34 cellular contexts compared by ENCODE assay signal in the genomic region with DNA sequence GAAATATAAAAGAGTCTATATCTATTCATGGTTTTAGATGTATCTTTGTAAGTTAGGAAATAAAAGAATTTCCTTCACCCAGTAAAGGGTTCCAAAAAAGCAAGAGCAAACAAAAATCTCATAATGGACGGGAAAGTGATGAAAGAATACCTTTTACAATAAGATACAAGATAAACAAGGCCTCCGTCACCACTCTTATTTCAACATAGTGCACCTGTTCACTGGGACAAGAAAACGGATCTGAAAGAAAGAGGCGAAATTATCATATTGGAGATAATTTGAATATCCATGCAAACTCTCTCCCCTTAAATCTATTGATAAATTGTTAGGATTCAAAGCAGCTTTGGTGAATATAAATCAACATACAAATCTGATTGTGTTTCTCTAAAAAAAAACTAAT. TPM values are rescaled to one million over a fixed set of nuclear protein-coding genes. Genes with fewer than 3 reads are reported as not detected.
"Had no signal": no experiment of that assay in that cellular context is flagged by ENCODE, and none has a peak within 500 bp of the region (broad histone marks: within the 10 kb centered on the region; RNA-seq: fewer than 3 reads in every experiment).

No MANE protein-coding gene starts in this region.

- H3K27me3 ChIP-seq: adrenal gland, body of pancreas, foreskin keratinocyte, gastrocnemius medialis had no signal

- H3K9me3 ChIP-seq: adrenal gland, body of pancreas, gastrocnemius medialis, heart left ventricle had no signal

- ATAC-seq: activated CD4-positive, alpha-beta T cell treated with anti-CD3 and anti-CD28 coated beads for 36 hours; activated CD8-positive, alpha-beta memory T cell treated with anti-CD3 and anti-CD28 coated beads, Interleukin-2, amount 10 ng/mL, durations not matched to agents 7 days and 5 days; activated CD8-positive, alpha-beta T cell treated with anti-CD3 and anti-CD28 coated beads, Interleukin-2, amount 10 ng/mL, durations not matched to agents 7 days and 5 days; activated naive CD8-positive, alpha-beta T cell treated with anti-CD3 and anti-CD28 coated beads, Interleukin-2, amount 50 U/mL, for 24 hours; body of pancreas; effector memory CD8-positive, alpha-beta T cell; foreskin keratinocyte; gastrocnemius medialis; heart left ventricle; T-helper 17 cell had no signal

- H3K27ac ChIP-seq: adrenal gland, body of pancreas, esophagus muscularis mucosa, foreskin keratinocyte, gastrocnemius medialis, heart left ventricle had no signal

- H3K36me3 ChIP-seq: adrenal gland, esophagus muscularis mucosa, gastrocnemius medialis, heart left ventricle had no signal

- H3K4me1 ChIP-seq: adrenal gland, body of pancreas, esophagus muscularis mucosa, foreskin keratinocyte, gastrocnemius medialis, heart left ventricle had no signal

- DNase-seq: activated CD4-positive, alpha-beta memory T cell treated with anti-CD3 and anti-CD28 coated beads for 36 hours; activated CD4-positive, alpha-beta T cell treated with anti-CD3 and anti-CD28 coated beads for 36 hours; activated CD4-positive, alpha-beta T cell treated with anti-CD3 and anti-CD28 coated beads, Interleukin-2, amount 10 ng/mL, durations not matched to agents 24 days and 14 days; activated CD4-positive, CD25-positive, alpha-beta regulatory T cell; activated CD4-positive, CD25-positive, alpha-beta regulatory T cell treated with anti-CD3 and anti-CD28 coated beads, Interleukin-2, amount 50 U/mL, for 72 hours; activated CD8-positive, alpha-beta memory T cell treated with anti-CD3 and anti-CD28 coated beads, Interleukin-2, amount 10 ng/mL, durations not matched to agents 7 days and 5 days; activated CD8-positive, alpha-beta memory T cell treated with anti-CD3 and anti-CD28 coated beads, Interleukin-2, amount 50 U/mL, for 4 hours; activated CD8-positive, alpha-beta T cell treated with anti-CD3 and anti-CD28 coated beads, Interleukin-2, amount 10 ng/mL, durations not matched to agents 7 days and 5 days; activated effector memory CD4-positive, alpha-beta T cell treated with anti-CD3 and anti-CD28 coated beads, Interleukin-2, amount 50 U/mL, for 16 hours; activated naive CD4-positive, alpha-beta T cell treated with anti-CD3 and anti-CD28 coated beads for 36 hours; activated naive CD8-positive, alpha-beta T cell treated with anti-CD3 and anti-CD28 coated beads for 36 hours; activated naive CD8-positive, alpha-beta T cell treated with anti-CD3 and anti-CD28 coated beads, Interleukin-2, amount 50 U/mL, for 24 hours; activated T-cell treated with anti-CD3 and anti-CD28 coated beads, Interleukin-2, amount 50 U/mL, for 1 hour; activated T-cell treated with anti-CD3 and anti-CD28 coated beads, Interleukin-2, amount 50 U/mL, for 48 hours; adrenal gland; amygdala; aorta; body of pancreas; cortex of kidney; dermis blood vessel endothelial cell; effector CD4-positive, alpha-beta T cell; effector memory CD8-positive, alpha-beta T cell; erythroblast; foreskin keratinocyte; gastrocnemius medialis; glutamatergic neuron; heart left ventricle; T-helper 17 cell; T1000 had no signal

- H3K4me3 ChIP-seq: adrenal gland, body of pancreas, esophagus muscularis mucosa, gastrocnemius medialis, heart left ventricle had no signal

RNA-seq across cellular contexts. Expression of a gene that starts 0.9 kb away (rescaled TPM):
- total RNA-seq: activated CD4-positive, alpha-beta memory T cell treated with anti-CD3 and anti-CD28 coated beads for 36 hours; activated CD4-positive, alpha-beta T cell treated with anti-CD3 and anti-CD28 coated beads, Interleukin-2, amount 10 ng/mL, durations not matched to agents 24 days and 14 days; activated CD8-positive, alpha-beta memory T cell treated with anti-CD3 and anti-CD28 coated beads, Interleukin-2, amount 10 ng/mL, durations not matched to agents 7 days and 5 days; activated CD8-positive, alpha-beta T cell treated with anti-CD3 and anti-CD28 coated beads, Interleukin-2, amount 10 ng/mL, durations not matched to agents 7 days and 5 days; activated T-helper 1 cell treated with anti-CD3 and anti-CD28 coated beads, Interleukin-12 subunit alpha, Interleukin-12 subunit beta, Interleukin-2, Interleukin-4 antibody, amounts not matched to agents 30 ng/mL and 10 ng/mL and 1 ng/mL, durations not matched to agents 14 hours and 24 hours and 36 hours; activated T-helper 2 cell treated with anti-CD3 and anti-CD28 coated beads, Interferon-gamma antibody, Interleukin-2, Interleukin-4, amounts not matched to agents 10 μg/mL and 5 μg/mL and 100 μg/mL, durations not matched to agents 14 hours and 24 hours and 36 hours; aorta; body of pancreas; chondrocyte; dermis blood vessel endothelial cell; esophagus muscularis mucosa; foreskin keratinocyte; gastrocnemius medialis; heart left ventricle; T-helper 17 cell had no signal

RNA-seq across cellular contexts. Expression of a gene that starts 3.7 kb away (rescaled TPM):
- total RNA-seq: activated CD4-positive, alpha-beta memory T cell treated with anti-CD3 and anti-CD28 coated beads for 36 hours; activated CD4-positive, alpha-beta T cell treated with anti-CD3 and anti-CD28 coated beads for 36 hours; activated CD4-positive, alpha-beta T cell treated with anti-CD3 and anti-CD28 coated beads, Interleukin-2, amount 10 ng/mL, durations not matched to agents 24 days and 14 days; activated CD8-positive, alpha-beta memory T cell treated with anti-CD3 and anti-CD28 coated beads for 36 hours; activated CD8-positive, alpha-beta memory T cell treated with anti-CD3 and anti-CD28 coated beads, Interleukin-2, amount 10 ng/mL, durations not matched to agents 7 days and 5 days; activated CD8-positive, alpha-beta T cell treated with anti-CD3 and anti-CD28 coated beads, Interleukin-2, amount 10 ng/mL, durations not matched to agents 7 days and 5 days; activated naive CD4-positive, alpha-beta T cell treated with anti-CD3 and anti-CD28 coated beads for 36 hours; activated naive CD8-positive, alpha-beta T cell treated with anti-CD3 and anti-CD28 coated beads for 36 hours; activated T-helper 1 cell treated with anti-CD3 and anti-CD28 coated beads, Interleukin-12 subunit alpha, Interleukin-12 subunit beta, Interleukin-2, Interleukin-4 antibody, amounts not matched to agents 30 ng/mL and 10 ng/mL and 1 ng/mL, durations not matched to agents 14 hours and 24 hours and 36 hours; activated T-helper 2 cell treated with anti-CD3 and anti-CD28 coated beads, Interferon-gamma antibody, Interleukin-2, Interleukin-4, amounts not matched to agents 10 μg/mL and 5 μg/mL and 100 μg/mL, durations not matched to agents 14 hours and 24 hours and 36 hours; adrenal gland; aorta; body of pancreas; chondrocyte; esophagus muscularis mucosa; foreskin keratinocyte; gastrocnemius medialis; heart left ventricle; T-helper 17 cell had no signal
